26 cellular contexts compared by ENCODE assay signal in genomic region chr11:67490727-67491065, GRCh38. TPM values are rescaled to one million over a fixed set of nuclear protein-coding genes. Genes with fewer than 3 reads are reported as not detected.
A peak's percentile ranks its signal among the peaks of the same experiment; 100 is the strongest.
DNase-seq lines count a peak whose midpoint lies in the region; ATAC-seq, FAIRE-seq and TF ChIP-seq lines count a peak whose summit lies in the region.
"Had no signal": no experiment of that assay in that cellular context is flagged by ENCODE, and none has a peak within 500 bp of the region (broad histone marks: within the 10 kb centered on the region; RNA-seq: fewer than 3 reads in every experiment).

No MANE protein-coding gene starts in this region.

- no peak overlapping the region for H3K9ac ChIP-seq in IMR-90 (ENCODE audit: low read depth, low read length)
- peak overlapping the region in 1 of 2 experiments; percentile 45; a peak in 2 of 4 replicates for H3K9ac ChIP-seq in K562 (ENCODE audit: insufficient read depth in 1 of 2, low read depth in 2 of 2, low read length in 2 of 2)

- H4K8ac ChIP-seq in IMR-90 (ENCODE audit: low read depth in 2 of 2, low read length in 2 of 2): no peak overlapping the region

- H3K14ac ChIP-seq in IMR-90 (replicated peaks; ENCODE audit: low read depth, low read length): no peak overlapping the region

- ATAC-seq in IMR-90 (ENCODE audit: low read depth): no peak; the same call in 1 of the 2 replicates
- no peak for ATAC-seq in K562
- ATAC-seq: body of pancreas, left ventricle myocardium superior, right cardiac atrium, WTC11 had no signal

- DNase-seq in activated naive CD4-positive, alpha-beta T cell treated with anti-CD3 and anti-CD28 coated beads for 36 hours: no peak
- DNase-seq in activated naive CD4-positive, alpha-beta T cell treated with anti-CD3 and anti-CD28 coated beads, Interleukin-2, amount 50 U/mL, for 16 hours: no peak
- DNase-seq in IMR-90: no peak
- DNase-seq in K562 (ENCODE audit: extremely low read depth in 1 of 4, low spot score in 3 of 4): no peak
- DNase-seq in spleen: peak; percentile 75
- no peak for DNase-seq in UCSD-AML1 (lab: John Stamatoyannopoulos, UW; ENCODE audit: unreplicated experiment)
- no peak for DNase-seq in adrenal gland
- DNase-seq in NCI-H446 (lab: John Stamatoyannopoulos, UW): no peak
- DNase-seq: body of pancreas, DMS79 treated with DMSO at 0.1 percent for 48 hours, immature natural killer cell, KG1, left ventricle myocardium superior, NCI-H1092 treated with DMSO at 0.1 percent for 48 hours, NCI-H526, SIG-M5, thyroid gland had no signal

- POLR2A ChIA-PET in IMR-90 (lab: Charles Lee; ENCODE audit: unreplicated experiment) (no interaction called here), K562 (lab: Yijun Ruan, JAX) (interaction anchor here (0.6 to 1.6 kb wide), 5 partner anchors 8 to 923 kb away, joined by 3 to 9 read pairs (median 3); no protein-coding TSS in a partner anchor)

- TF ChIP-seq RAD21 in IMR-90 (IDR thresholded peaks at IDR 0.05; ENCODE audit: low read length) (no peak), K562 (CRISPR knock-in tag; conservative IDR thresholded peaks at IDR 0.05 in 1 of 2, IDR thresholded peaks at IDR 0.05 in 1 of 2) (no peak)

- H3K79me1 ChIP-seq in IMR-90 (ENCODE audit: low read depth in 1 of 2, low read length in 2 of 2): peaks cover 4 to 14% of the 10 kb centered on the region in 2 experiments; a peak in 1 of 4 replicates

- H3K27me3 Mint-ChIP-seq in activated naive CD4-positive, alpha-beta T cell treated with anti-CD3 and anti-CD28 coated beads for 36 hours (ENCODE audit: low read depth): no peaks in the 10 kb centered on the region
- H3K27me3 Mint-ChIP-seq: activated naive CD4-positive, alpha-beta T cell treated with anti-CD3 and anti-CD28 coated beads, Interleukin-2, amount 50 U/mL, for 24 hours had no signal

- H3K4me3 ChIP-seq in IMR-90 (ENCODE audit: insufficient read depth, low read depth, low read length) (no peak overlapping the region), K562 (no peak overlapping the region), spleen (no peak overlapping the region), adrenal gland (no peak overlapping the region)
- H3K4me3 ChIP-seq: body of pancreas, heart left ventricle, thyroid gland had no signal

- H4K20me1 ChIP-seq in IMR-90 (ENCODE audit: insufficient read depth, low read length): no peaks in the 10 kb centered on the region; the same call in none of the 2 replicates
- H4K20me1 ChIP-seq in K562 (replicated peaks; ENCODE audit: control insufficient read depth, insufficient read depth, low read length): no peaks in the 10 kb centered on the region

- no peak overlapping the region for H2BK5ac ChIP-seq in IMR-90 (ENCODE audit: low read depth, low read length, poor library complexity, severe bottlenecking)

- FAIRE-seq in K562 (lab: Jason Lieb, UNC): no peak
- FAIRE-seq: colon, endometrium, GM18507 had no signal

- H3K36me3 ChIP-seq in IMR-90 (ENCODE audit: control insufficient read depth, insufficient read depth, low read length) (peaks cover 55% of the 10 kb centered on the region), K562 (ENCODE audit: control insufficient read depth, insufficient read depth, low read length) (peaks cover 81% of the 10 kb centered on the region; the same call in 2 of the 3 replicates), spleen (peaks cover 0 to 93% (median 84%) of the 10 kb centered on the region in 6 donors), adrenal gland (replicated peaks in 1 of 2) (peaks cover 0 to 74% of the 10 kb centered on the region in 2 donors)

- no peak overlapping the region for H2AK5ac ChIP-seq in IMR-90 (ENCODE audit: low read depth, low read length)

- no peak overlapping the region for H3K18ac ChIP-seq in IMR-90 (ENCODE audit: low read depth, low read length)

- H3K4me3 Mint-ChIP-seq in activated naive CD4-positive, alpha-beta T cell treated with anti-CD3 and anti-CD28 coated beads for 36 hours: no peak overlapping the region
- H3K4me3 Mint-ChIP-seq: activated naive CD4-positive, alpha-beta T cell treated with anti-CD3 and anti-CD28 coated beads, Interleukin-2, amount 50 U/mL, for 24 hours; immature natural killer cell; T-helper 1 cell treated with Interleukin-12 subunit alpha and Interleukin-12 subunit beta and Interleukin-4 antibody, amounts not matched to agents 30 μg/mL and 1 μg/mL, for 36 hours; WTC11 had no signal

- H2AFZ ChIP-seq in IMR-90 (replicated peaks; ENCODE audit: low read length, poor library complexity) (no peak overlapping the region), K562 (ENCODE audit: low read depth, low read length) (no peak overlapping the region)

- no peak overlapping the region for H3K4ac ChIP-seq in IMR-90 (ENCODE audit: low read depth, low read length)

- TF ChIP-seq EP300 in K562 (IDR thresholded peaks at IDR 0.05; ENCODE audit: low read length): no peak

- dilution Hi-C loops in IMR-90 (cut with HindIII; ENCODE audit: low sequenced_read_pairs, unreplicated experiment): no loop called here

- 85% methylated on average over 8 of the region's 15 CpGs; no CpG with 5 or more reads in 1 of the 2 experiments for WGBS in IMR-90 (ENCODE audit: extremely low coverage in 2 of 2, insufficient read length in 1 of 2), 2 experiments
- WGBS in K562 (ENCODE audit: insufficient coverage, low coverage, missing lambda C conversion rate): 91% methylated on average over 11 of the region's 15 CpGs
- WGBS in spleen, 5 donors: 88 to 91% (median 90%) methylated on average over 10 to 15 of the region's 15 CpGs
- WGBS in adrenal gland, 4 donors: 86 to 95% (median 88%) methylated on average over 7 to 15 of the region's 15 CpGs; no CpG with 5 or more reads in 1 of the 4 donors

- no peaks in the 10 kb centered on the region for H3K9me3 ChIP-seq in IMR-90 (ENCODE audit: control insufficient read depth, insufficient read depth, low read length)
- H3K9me3 ChIP-seq in K562 (replicated peaks; ENCODE audit: control insufficient read depth, insufficient read depth, low read depth, low read length): no peaks in the 10 kb centered on the region
- H3K9me3 ChIP-seq in spleen: no peaks in the 10 kb centered on the region
- H3K9me3 ChIP-seq in adrenal gland (replicated peaks in 1 of 3): no peaks in the 10 kb centered on the region
- H3K9me3 ChIP-seq: body of pancreas, heart left ventricle, thyroid gland had no signal

- H3K9me3 Mint-ChIP-seq in activated naive CD4-positive, alpha-beta T cell treated with anti-CD3 and anti-CD28 coated beads for 36 hours: no peaks in the 10 kb centered on the region
- H3K9me3 Mint-ChIP-seq: activated naive CD4-positive, alpha-beta T cell treated with anti-CD3 and anti-CD28 coated beads, Interleukin-2, amount 50 U/mL, for 24 hours; immature natural killer cell; T-helper 1 cell treated with Interleukin-12 subunit alpha and Interleukin-12 subunit beta and Interleukin-4 antibody, amounts not matched to agents 30 μg/mL and 1 μg/mL, for 36 hours; WTC11 had no signal

- no peak overlapping the region for H3K4me2 ChIP-seq in IMR-90 (ENCODE audit: low read depth, low read length)
- no peak overlapping the region for H3K4me2 ChIP-seq in K562 (ENCODE audit: insufficient read depth, low read length)

- H3K79me2 ChIP-seq in K562 (ENCODE audit: control insufficient read depth, insufficient read depth, low read length): peaks cover 11% of the 10 kb centered on the region; the same call in 1 of the 3 replicates

- no peak for TF ChIP-seq POLR2A in IMR-90 (IDR thresholded peaks at IDR 0.05; ENCODE audit: low read depth, low read length)
- no peak for TF ChIP-seq POLR2A in K562 (conservative IDR thresholded peaks at IDR 0.05)
- TF ChIP-seq POLR2A in spleen (IDR thresholded peaks at IDR 0.05): no peak
- no peak for TF ChIP-seq POLR2A in adrenal gland (IDR thresholded peaks at IDR 0.05)

- peaks cover 35% of the 10 kb centered on the region for H3K36me3 Mint-ChIP-seq in activated naive CD4-positive, alpha-beta T cell treated with anti-CD3 and anti-CD28 coated beads for 36 hours (ENCODE audit: low read depth)

- H4K91ac ChIP-seq in IMR-90 (ENCODE audit: insufficient read depth, low read depth, low read length): no peak overlapping the region

- in situ Hi-C loops in IMR-90 (cut with MboI; ENCODE audit: low sequenced_read_pairs) (no loop called here), K562 (cut with MboI) (no loop called here)

- BruUV-seq in IMR-90 (replicated peaks; lab: Mats Ljungman, UMichigan) (no TSS peak), K562 (replicated peaks; lab: Mats Ljungman, UMichigan) (no TSS peak)

- peak overlapping the region; percentile 61 for H3K27ac Mint-ChIP-seq in activated naive CD4-positive, alpha-beta T cell treated with anti-CD3 and anti-CD28 coated beads for 36 hours
- H3K27ac Mint-ChIP-seq: activated naive CD4-positive, alpha-beta T cell treated with anti-CD3 and anti-CD28 coated beads, Interleukin-2, amount 50 U/mL, for 24 hours; T-helper 1 cell treated with Interleukin-12 subunit alpha and Interleukin-12 subunit beta and Interleukin-4 antibody, amounts not matched to agents 30 μg/mL and 1 μg/mL, for 36 hours; WTC11 had no signal

- intact Hi-C loops in activated naive CD4-positive, alpha-beta T cell treated with anti-CD3 and anti-CD28 coated beads for 36 hours (cut with micrococcal nuclease): no loop called here
- intact Hi-C loops in IMR-90 (cut with micrococcal nuclease): no loop called here
- intact Hi-C loops in K562 (cut with micrococcal nuclease): no loop called here
- intact Hi-C loops in spleen (cut with DNase I; ENCODE audit: low total_unique reads): no loop called here
- intact Hi-C loops in adrenal gland (cut with DNase I): no loop called here

- H3K9me1 ChIP-seq in IMR-90 (ENCODE audit: insufficient read depth, low read length) (peaks cover 10% of the 10 kb centered on the region), K562 (ENCODE audit: control insufficient read depth, insufficient read depth, low read length) (no peaks in the 10 kb centered on the region)

- no peak overlapping the region for H3K56ac ChIP-seq in IMR-90 (ENCODE audit: extremely low read depth, insufficient read depth, low read length)

- CTCF ChIA-PET in activated naive CD4-positive, alpha-beta T cell treated with anti-CD3 and anti-CD28 coated beads for 36 hours (lab: Charles Lee): no interaction called here
- CTCF ChIA-PET in IMR-90 (lab: Yijun Ruan, JAX): no interaction called here
- CTCF ChIA-PET in K562 (lab: Yijun Ruan, JAX; ENCODE audit: low intra/inter-chr PET ratio): no interaction called here

- no peak overlapping the region for H4K5ac ChIP-seq in IMR-90 (ENCODE audit: low read depth, low read length)

- TF ChIP-seq CTCF in IMR-90 (conservative IDR thresholded peaks at IDR 0.05; ENCODE audit: low read depth, low read length) (no peak), K562 (IDR thresholded peaks at IDR 0.05 in 2 of 3, conservative IDR thresholded peaks at IDR 0.05 in 1 of 3; ENCODE audit: insufficient read depth in 2 of 3, low read depth in 1 of 3, low read length in 3 of 3) (no peak), spleen (IDR thresholded peaks at IDR 0.05 in 8 of 11, conservative IDR thresholded peaks at IDR 0.05 in 3 of 11) (no peak), adrenal gland (IDR thresholded peaks at IDR 0.05) (no peak)

- H3K27me3 ChIP-seq in IMR-90 (ENCODE audit: control insufficient read depth, insufficient read depth, low read length) (no peaks in the 10 kb centered on the region), K562 (ENCODE audit: control insufficient read depth in 2 of 2, insufficient read depth in 2 of 2, low read length in 2 of 2) (no peaks in the 10 kb centered on the region), spleen (replicated peaks in 1 of 7) (no peaks in the 10 kb centered on the region), adrenal gland (no peaks in the 10 kb centered on the region)
- H3K27me3 ChIP-seq: body of pancreas, heart left ventricle, thyroid gland had no signal

- H3K4me1 Mint-ChIP-seq in activated naive CD4-positive, alpha-beta T cell treated with anti-CD3 and anti-CD28 coated beads for 36 hours (ENCODE audit: low read depth): peaks cover 40% of the 10 kb centered on the region

- H2AK9ac ChIP-seq in IMR-90 (replicated peaks; ENCODE audit: low read depth, low read length, poor library complexity): peak overlapping the region; percentile 52

- H3K27ac ChIP-seq in IMR-90 (ENCODE audit: insufficient read depth, low read length): no peak overlapping the region
- H3K27ac ChIP-seq in K562 (ENCODE audit: extremely low read depth, low read depth, low read length): no peak overlapping the region
- H3K27ac ChIP-seq in spleen: no peak overlapping the region
- no peak overlapping the region for H3K27ac ChIP-seq in adrenal gland
- H3K27ac ChIP-seq: body of pancreas, heart left ventricle, thyroid gland had no signal

- H3K4me1 ChIP-seq in IMR-90 (ENCODE audit: control insufficient read depth, insufficient read depth, low read length) (no peaks in the 10 kb centered on the region), K562 (replicated peaks in 1 of 2; ENCODE audit: control insufficient read depth in 2 of 2, insufficient read depth in 2 of 2, low read length in 2 of 2) (peaks cover 8 to 81% of the 10 kb centered on the region in 2 experiments; a peak in 4 of 5 replicates), spleen (peaks cover 9 to 29% (median 18%) of the 10 kb centered on the region in 6 donors), adrenal gland (replicated peaks in 1 of 2) (no peaks in the 10 kb centered on the region)
- H3K4me1 ChIP-seq: body of pancreas, thyroid gland had no signal

- no peak overlapping the region for H2BK120ac ChIP-seq in IMR-90 (ENCODE audit: low read depth, low read length)

- H2BK15ac ChIP-seq in IMR-90 (ENCODE audit: low read depth, low read length): no peak overlapping the region

- no peak overlapping the region for H2BK20ac ChIP-seq in IMR-90 (ENCODE audit: low read depth, low read length)

- H3K23ac ChIP-seq in IMR-90 (ENCODE audit: low read depth, low read length): no peak overlapping the region

RNA-seq across cellular contexts. Expression of gene AIP, which starts 7.9 kb away (rescaled TPM):
- total RNA-seq in activated naive CD4-positive, alpha-beta T cell treated with anti-CD3 and anti-CD28 coated beads for 36 hours: 100 to 1,000 TPM; 163 to 166 TPM
- total RNA-seq in IMR-90 (2012; rRNA removed) (91.4 and 95.5 TPM in 2 replicates), K562 (2014; rRNA removed) (92.5 and 101 TPM in 2 replicates), K562 (2014; rRNA removed; fragmentation: Illumina TruSeq; extraction: Trizol) (16.6 and 37.0 TPM in 2 replicates), K562 (2015; rRNA removed; fragmentation: Illumina TruSeq; extraction: Trizol) (50.3 and 52.7 TPM in 2 replicates), K562 (2021) (71.2 and 78.3 TPM in 2 replicates), spleen (10 to 100 TPM; 72.2 to 95.8 (median 88.1) TPM), adrenal gland (100 to 1,000 TPM in 2 of 8 donors, 10 to 100 TPM in 6; 62.0 to 114 (median 83.9) TPM)
- polyA plus RNA-seq in IMR-90 (2012; rRNA removed) (122 and 130 TPM in 2 replicates), K562 (2011; rRNA removed) (66.6 and 98.4 TPM in 2 replicates), K562 (2014; fragmentation: Illumina TruSeq; extraction: Trizol) (40.2 and 66.9 TPM in 2 replicates), K562 (2014; fragmentation: Nextera tagmentation; extraction: Ambion mirVana) (10 to 100 TPM in 1 of 2 experiments, 1 to 10 TPM in 1; 5.2 to 16.2 TPM), K562 (2014; rRNA removed) (85.1 and 92.7 TPM in 2 replicates), spleen (100 to 1,000 TPM; 135 to 146 (median 141) TPM), adrenal gland (100 to 1,000 TPM in 2 of 3 donors, 10 to 100 TPM in 1; 35.3 to 152 (median 119) TPM)
- polyA plus RNA-seq in IMR-90 (2012; cell fraction: cytosol; rRNA removed): 119 and 146 TPM in 2 replicates
- 57.9 and 94.8 TPM in 2 replicates for polyA plus RNA-seq in IMR-90 (2012; cell fraction: nucleus; rRNA removed; ENCODE audit: low replicate concordance)
- 16.7 and 49.3 TPM in 2 replicates for total RNA-seq in K562 (2011; cell fraction: chromatin; rRNA removed; ENCODE audit: low replicate concordance)
- total RNA-seq in K562 (2011; cell fraction: nucleolus; rRNA removed): 51.0 and 54.0 TPM in 2 replicates
- total RNA-seq in K562 (2011; cell fraction: nucleoplasm; rRNA removed): 29.5 and 34.8 TPM in 2 replicates
- 124 and 170 TPM in 2 replicates for polyA plus RNA-seq in K562 (2011; cell fraction: cytosol; rRNA removed)
- polyA plus RNA-seq in K562 (2011; cell fraction: nucleus; rRNA removed): 61.0 and 75.7 TPM in 2 replicates
- polyA plus RNA-seq in K562 (2012): 81.9 and 121 TPM in 2 replicates
- polyA minus RNA-seq in K562 (2011; rRNA and poly(A)+ RNA removed): 43.3 and 59.8 TPM in 2 replicates
- polyA minus RNA-seq in K562 (2011; cell fraction: cytosol; rRNA and poly(A)+ RNA removed): 48.4 and 57.2 TPM in 2 replicates
- 22.1 and 26.9 TPM in 2 replicates for polyA minus RNA-seq in K562 (2011; cell fraction: nucleus; rRNA and poly(A)+ RNA removed)

RNA-seq across cellular contexts. Expression of gene PITPNM1, which starts 14.5 kb away (rescaled TPM):
- total RNA-seq in activated naive CD4-positive, alpha-beta T cell treated with anti-CD3 and anti-CD28 coated beads for 36 hours: 100 to 1,000 TPM; 112 to 127 TPM
- total RNA-seq in IMR-90 (2012; rRNA removed): 4.7 and 5.0 TPM in 2 replicates
- 15.4 and 18.3 TPM in 2 replicates for polyA plus RNA-seq in IMR-90 (2012; rRNA removed)
- 8.3 and 16.2 TPM in 2 replicates for polyA plus RNA-seq in IMR-90 (2012; cell fraction: cytosol; rRNA removed)
- polyA plus RNA-seq in IMR-90 (2012; cell fraction: nucleus; rRNA removed; ENCODE audit: low replicate concordance): 41.1 and 134 TPM in 2 replicates
- total RNA-seq in K562 (2011; cell fraction: chromatin; rRNA removed; ENCODE audit: low replicate concordance): 48.7 and 132 TPM in 2 replicates
- total RNA-seq in K562 (2011; cell fraction: nucleolus; rRNA removed): 82.2 and 92.7 TPM in 2 replicates
- 41.5 and 53.5 TPM in 2 replicates for total RNA-seq in K562 (2011; cell fraction: nucleoplasm; rRNA removed)
- total RNA-seq in K562 (2014; rRNA removed): 33.6 and 47.6 TPM in 2 replicates
- total RNA-seq in K562 (2014; rRNA removed; fragmentation: Illumina TruSeq; extraction: Trizol): 9.3 and 11.2 TPM in 2 replicates
- total RNA-seq in K562 (2015; rRNA removed; fragmentation: Illumina TruSeq; extraction: Trizol): 17.4 and 17.7 TPM in 2 replicates
- total RNA-seq in K562 (2021): 50.2 and 53.7 TPM in 2 replicates
- 14.7 and 18.8 TPM in 2 replicates for polyA plus RNA-seq in K562 (2011; rRNA removed)
- 15.2 and 52.3 TPM in 2 replicates for polyA plus RNA-seq in K562 (2011; cell fraction: cytosol; rRNA removed)
- polyA plus RNA-seq in K562 (2011; cell fraction: nucleus; rRNA removed): 72.4 and 144 TPM in 2 replicates
- polyA plus RNA-seq in K562 (2012): 24.1 and 32.9 TPM in 2 replicates
- 16.0 and 24.4 TPM in 2 replicates for polyA plus RNA-seq in K562 (2014; fragmentation: Illumina TruSeq; extraction: Trizol)
- under 1 TPM; 0.11 to 0.25 TPM for polyA plus RNA-seq in K562 (2014; fragmentation: Nextera tagmentation; extraction: Ambion mirVana)
- 35.0 and 42.3 TPM in 2 replicates for polyA plus RNA-seq in K562 (2014; rRNA removed)
- 4.8 and 6.9 TPM in 2 replicates for polyA minus RNA-seq in K562 (2011; rRNA and poly(A)+ RNA removed)
- 15.8 and 16.3 TPM in 2 replicates for polyA minus RNA-seq in K562 (2011; cell fraction: cytosol; rRNA and poly(A)+ RNA removed)
- 28.3 and 31.1 TPM in 2 replicates for polyA minus RNA-seq in K562 (2011; cell fraction: nucleus; rRNA and poly(A)+ RNA removed)
- 10 to 100 TPM; 42.5 to 86.9 (median 74.9) TPM for total RNA-seq in spleen
- 10 to 100 TPM; 17.8 to 67.0 (median 29.2) TPM for polyA plus RNA-seq in spleen
- total RNA-seq in adrenal gland: 100 to 1,000 TPM in 1 of 8 donors, 10 to 100 TPM in 7; 24.8 to 146 (median 53.3) TPM
- 10 to 100 TPM; 42.6 to 70.9 (median 62.1) TPM for polyA plus RNA-seq in adrenal gland

RNA-seq across cellular contexts. Expression of gene CDK2AP2, which starts 17.3 kb away (rescaled TPM):
- total RNA-seq in activated naive CD4-positive, alpha-beta T cell treated with anti-CD3 and anti-CD28 coated beads for 36 hours: 10 to 100 TPM; 53.7 to 55.1 TPM
- total RNA-seq in IMR-90 (2012; rRNA removed) (8.1 and 9.2 TPM in 2 replicates), K562 (2014; rRNA removed) (34.6 and 53.3 TPM in 2 replicates), K562 (2014; rRNA removed; fragmentation: Illumina TruSeq; extraction: Trizol) (5.4 and 7.5 TPM in 2 replicates), K562 (2015; rRNA removed; fragmentation: Illumina TruSeq; extraction: Trizol) (21.7 and 22.1 TPM in 2 replicates), K562 (2021) (47.4 and 50.2 TPM in 2 replicates), spleen (10 to 100 TPM; 32.9 to 49.9 (median 40.9) TPM), adrenal gland (100 to 1,000 TPM in 1 of 8 donors, 10 to 100 TPM in 7; 34.0 to 218 (median 56.3) TPM)
- polyA plus RNA-seq in IMR-90 (2012; rRNA removed) (44.7 and 49.8 TPM in 2 replicates), K562 (2011; rRNA removed) (11.4 and 28.8 TPM in 2 replicates), K562 (2014; fragmentation: Illumina TruSeq; extraction: Trizol) (41.5 and 56.9 TPM in 2 replicates), K562 (2014; fragmentation: Nextera tagmentation; extraction: Ambion mirVana) (1 to 10 TPM; 4.4 to 8.4 TPM), K562 (2014; rRNA removed) (34.6 and 37.1 TPM in 2 replicates), spleen (10 to 100 TPM; 35.6 to 57.1 (median 51.0) TPM), adrenal gland (100 to 1,000 TPM in 1 of 3 donors, 10 to 100 TPM in 2; 55.4 to 110 (median 85.6) TPM)
- 49.1 and 52.7 TPM in 2 replicates for polyA plus RNA-seq in IMR-90 (2012; cell fraction: cytosol; rRNA removed)
- 41.3 and 43.1 TPM in 2 replicates for polyA plus RNA-seq in IMR-90 (2012; cell fraction: nucleus; rRNA removed; ENCODE audit: low replicate concordance)
- total RNA-seq in K562 (2011; cell fraction: chromatin; rRNA removed; ENCODE audit: low replicate concordance): 21.8 and 52.5 TPM in 2 replicates
- 47.5 and 51.3 TPM in 2 replicates for total RNA-seq in K562 (2011; cell fraction: nucleolus; rRNA removed)
- total RNA-seq in K562 (2011; cell fraction: nucleoplasm; rRNA removed): 24.7 and 43.2 TPM in 2 replicates
- 58.0 and 87.1 TPM in 2 replicates for polyA plus RNA-seq in K562 (2011; cell fraction: cytosol; rRNA removed)
- polyA plus RNA-seq in K562 (2011; cell fraction: nucleus; rRNA removed): 48.5 and 50.6 TPM in 2 replicates
- 53.8 and 114 TPM in 2 replicates for polyA plus RNA-seq in K562 (2012)
- 8.8 and 13.2 TPM in 2 replicates for polyA minus RNA-seq in K562 (2011; rRNA and poly(A)+ RNA removed)
- polyA minus RNA-seq in K562 (2011; cell fraction: cytosol; rRNA and poly(A)+ RNA removed): 28.2 and 40.6 TPM in 2 replicates
- polyA minus RNA-seq in K562 (2011; cell fraction: nucleus; rRNA and poly(A)+ RNA removed): 15.3 and 30.5 TPM in 2 replicates

RNA-seq across cellular contexts. Expression of gene TMEM134, which starts 21.6 kb away (rescaled TPM):
- 10 to 100 TPM; 52.6 to 56.1 TPM for total RNA-seq in activated naive CD4-positive, alpha-beta T cell treated with anti-CD3 and anti-CD28 coated beads for 36 hours
- total RNA-seq in IMR-90 (2012; rRNA removed) (12.5 and 18.9 TPM in 2 replicates), K562 (2014; rRNA removed) (10.7 and 23.4 TPM in 2 replicates), K562 (2014; rRNA removed; fragmentation: Illumina TruSeq; extraction: Trizol) (1.3 and 1.5 TPM in 2 replicates), K562 (2015; rRNA removed; fragmentation: Illumina TruSeq; extraction: Trizol) (10.3 and 10.7 TPM in 2 replicates), K562 (2021) (19.2 and 19.3 TPM in 2 replicates), spleen (100 to 1,000 TPM in 3 of 7 donors, 10 to 100 TPM in 4; 48.5 to 192 (median 66.6) TPM), adrenal gland (100 to 1,000 TPM in 3 of 8 donors, 10 to 100 TPM in 5; 73.6 to 257 (median 98.0) TPM)
- polyA plus RNA-seq in IMR-90 (2012; rRNA removed) (55.0 and 64.4 TPM in 2 replicates), K562 (2011; rRNA removed) (17.5 and 26.2 TPM in 2 replicates), K562 (2014; fragmentation: Illumina TruSeq; extraction: Trizol) (6.3 and 11.1 TPM in 2 replicates), K562 (2014; fragmentation: Nextera tagmentation; extraction: Ambion mirVana) (1 to 10 TPM in 1 of 2 experiments, under 1 TPM in 1; 0.63 to 1.4 TPM), K562 (2014; rRNA removed) (48.4 and 58.9 TPM in 2 replicates), spleen (100 to 1,000 TPM in 1 of 3 donors, 10 to 100 TPM in 2; 94.6 to 123 (median 95.1) TPM), adrenal gland (100 to 1,000 TPM in 2 of 3 donors, 10 to 100 TPM in 1; 15.5 to 103 (median 102) TPM)
- 167 and 255 TPM in 2 replicates for polyA plus RNA-seq in IMR-90 (2012; cell fraction: cytosol; rRNA removed)
- polyA plus RNA-seq in IMR-90 (2012; cell fraction: nucleus; rRNA removed; ENCODE audit: low replicate concordance): 119 and 287 TPM in 2 replicates
- 5.8 and 18.7 TPM in 2 replicates for total RNA-seq in K562 (2011; cell fraction: chromatin; rRNA removed; ENCODE audit: low replicate concordance)
- 21.2 and 21.3 TPM in 2 replicates for total RNA-seq in K562 (2011; cell fraction: nucleolus; rRNA removed)
- total RNA-seq in K562 (2011; cell fraction: nucleoplasm; rRNA removed): 17.5 and 22.7 TPM in 2 replicates
- polyA plus RNA-seq in K562 (2011; cell fraction: cytosol; rRNA removed): 79.1 and 131 TPM in 2 replicates
- polyA plus RNA-seq in K562 (2011; cell fraction: nucleus; rRNA removed): 43.3 and 53.7 TPM in 2 replicates
- polyA plus RNA-seq in K562 (2012): 20.0 and 28.2 TPM in 2 replicates
- polyA minus RNA-seq in K562 (2011; rRNA and poly(A)+ RNA removed): 1.3 and 2.0 TPM in 2 replicates
- polyA minus RNA-seq in K562 (2011; cell fraction: cytosol; rRNA and poly(A)+ RNA removed): 7.4 and 10.5 TPM in 2 replicates
- polyA minus RNA-seq in K562 (2011; cell fraction: nucleus; rRNA and poly(A)+ RNA removed): 12.4 and 12.8 TPM in 2 replicates

RNA-seq across cellular contexts. Expression of gene CABP2, which starts 32.5 kb away (rescaled TPM):
- not detected for total RNA-seq in activated naive CD4-positive, alpha-beta T cell treated with anti-CD3 and anti-CD28 coated beads for 36 hours
- total RNA-seq in IMR-90 (2012; rRNA removed) (not detected in 2 replicates), K562 (2014; rRNA removed) (not detected in 2 replicates), K562 (2014; rRNA removed; fragmentation: Illumina TruSeq; extraction: Trizol) (not detected in 2 replicates), K562 (2015; rRNA removed; fragmentation: Illumina TruSeq; extraction: Trizol) (not detected in 2 replicates), K562 (2021) (not detected in 2 replicates), spleen (not detected), adrenal gland (not detected)
- polyA plus RNA-seq in IMR-90 (2012; rRNA removed) (not detected in 2 replicates), K562 (2011; rRNA removed) (not detected in 2 replicates), K562 (2014; fragmentation: Illumina TruSeq; extraction: Trizol) (not detected in 2 replicates), K562 (2014; fragmentation: Nextera tagmentation; extraction: Ambion mirVana) (not detected), K562 (2014; rRNA removed) (not detected in 2 replicates), spleen (not detected), adrenal gland (not detected)
- not detected in 2 replicates for polyA plus RNA-seq in IMR-90 (2012; cell fraction: cytosol; rRNA removed)
- not detected in 2 replicates for polyA plus RNA-seq in IMR-90 (2012; cell fraction: nucleus; rRNA removed; ENCODE audit: low replicate concordance)
- not detected in 2 replicates for total RNA-seq in K562 (2011; cell fraction: chromatin; rRNA removed; ENCODE audit: low replicate concordance)
- total RNA-seq in K562 (2011; cell fraction: nucleolus; rRNA removed): not detected in 2 replicates
- total RNA-seq in K562 (2011; cell fraction: nucleoplasm; rRNA removed): not detected in 2 replicates
- not detected in 2 replicates for polyA plus RNA-seq in K562 (2011; cell fraction: cytosol; rRNA removed)
- polyA plus RNA-seq in K562 (2011; cell fraction: nucleus; rRNA removed): not detected in 2 replicates
- polyA plus RNA-seq in K562 (2012): not detected in 2 replicates
- not detected in 2 replicates for polyA minus RNA-seq in K562 (2011; rRNA and poly(A)+ RNA removed)
- not detected in 2 replicates for polyA minus RNA-seq in K562 (2011; cell fraction: cytosol; rRNA and poly(A)+ RNA removed)
- not detected in 2 replicates for polyA minus RNA-seq in K562 (2011; cell fraction: nucleus; rRNA and poly(A)+ RNA removed)
- total RNA-seq: body of pancreas, heart left ventricle, left ventricle myocardium superior, omental fat pad, right cardiac atrium, thyroid gland, WTC11 had no signal
- polyA plus RNA-seq: heart left ventricle, immature natural killer cell, right cardiac atrium had no signal
